In genomic region chr21:41712730-41713129, GRCh38 we compare ENCODE assay signal across 1 cellular context.
A peak's percentile ranks its signal among the peaks of the same experiment; 100 is the strongest.
TF ChIP-seq lines count a peak whose summit lies in the region.

No MANE protein-coding gene starts in this region.

TF ChIP-seq in HepG2, 621 proteins besides CTCF, POLR2A, EP300 and RAD21 (continued from another document and continues in another):
- TF ChIP-seq DMTF1 (CRISPR knock-in tag; IDR thresholded peaks at IDR 0.05), result no peak
- no peak for TF ChIP-seq PCBP2 (optimal IDR thresholded peaks at IDR 0.05; ENCODE audit: low read depth, low read length, poor library complexity, severe bottlenecking)
- no peak for TF ChIP-seq ZNF496 (CRISPR knock-in tag; IDR thresholded peaks at IDR 0.05; ENCODE audit: insufficient replicate concordance)
- TF ChIP-seq NFYB (CRISPR knock-in tag; IDR thresholded peaks at IDR 0.05), result no peak
- TF ChIP-seq ATF7 (IDR thresholded peaks at IDR 0.05), result no peak
- TF ChIP-seq ATF7 (CRISPR knock-in tag; IDR thresholded peaks at IDR 0.05), result no peak
- peak; percentile 35; the same call in 1 of the 2 replicates for TF ChIP-seq CREM (IDR thresholded peaks at IDR 0.05)
- TF ChIP-seq CREM (CRISPR knock-in tag; IDR thresholded peaks at IDR 0.05), result no peak
- TF ChIP-seq MED13 (CRISPR knock-in tag; IDR thresholded peaks at IDR 0.05), result no peak
- no peak for TF ChIP-seq MAZ (IDR thresholded peaks at IDR 0.05; ENCODE audit: borderline replicate concordance, low read depth, low read length)
- TF ChIP-seq MAZ (CRISPR knock-in tag; IDR thresholded peaks at IDR 0.05; ENCODE audit: low read depth), result no peak
- no peak for TF ChIP-seq ZMAT3 (CRISPR knock-in tag; conservative IDR thresholded peaks at IDR 0.05)
- no peak for TF ChIP-seq XRCC5 (optimal IDR thresholded peaks at IDR 0.05; ENCODE audit: low read length)
- TF ChIP-seq DPF2 (CRISPR knock-in tag; IDR thresholded peaks at IDR 0.05; ENCODE audit: borderline replicate concordance, low read depth), result peak; percentile 48; the same call in 1 of the 2 replicates
- TF ChIP-seq HES4 (CRISPR knock-in tag; IDR thresholded peaks at IDR 0.05; ENCODE audit: borderline replicate concordance), result no peak
- TF ChIP-seq ZNF160 (CRISPR knock-in tag; IDR thresholded peaks at IDR 0.05), result no peak
- no peak for TF ChIP-seq GZF1 (CRISPR knock-in tag; IDR thresholded peaks at IDR 0.05)
- TF ChIP-seq ZNF468 (CRISPR knock-in tag; IDR thresholded peaks at IDR 0.05), result no peak
- no peak for TF ChIP-seq ZNF557 (CRISPR knock-in tag; IDR thresholded peaks at IDR 0.05)
- TF ChIP-seq ETS1 (CRISPR knock-in tag; IDR thresholded peaks at IDR 0.05), result no peak
- peak; percentile 79 for TF ChIP-seq MED1 (CRISPR knock-in tag; IDR thresholded peaks at IDR 0.05)
- TF ChIP-seq SMC3 (IDR thresholded peaks at IDR 0.05; ENCODE audit: low read length), result peak; percentile 11; the same call in 1 of the 2 replicates
- TF ChIP-seq ZKSCAN1 (IDR thresholded peaks at IDR 0.05; ENCODE audit: low read length), result no peak
- peak; percentile 52; the same call in 1 of the 2 replicates for TF ChIP-seq SKIL (CRISPR knock-in tag; IDR thresholded peaks at IDR 0.05; ENCODE audit: borderline replicate concordance)
- no peak for TF ChIP-seq MLXIP (CRISPR knock-in tag; IDR thresholded peaks at IDR 0.05; ENCODE audit: borderline replicate concordance)
- TF ChIP-seq PRMT3 (CRISPR knock-in tag; IDR thresholded peaks at IDR 0.05; ENCODE audit: borderline replicate concordance, low read depth), result no peak
- peak; percentile 25; the same call in 1 of the 2 replicates for TF ChIP-seq PITX1 (CRISPR knock-in tag; IDR thresholded peaks at IDR 0.05)
- TF ChIP-seq ELF1 (CRISPR knock-in tag; IDR thresholded peaks at IDR 0.05), result no peak
- TF ChIP-seq PPARG (CRISPR knock-in tag; conservative IDR thresholded peaks at IDR 0.05), result no peak
- no peak for TF ChIP-seq MXD4 (CRISPR knock-in tag; IDR thresholded peaks at IDR 0.05)
- TF ChIP-seq MAFK (conservative IDR thresholded peaks at IDR 0.05 in 1 of 2, IDR thresholded peaks at IDR 0.05 in 1 of 2; ENCODE audit: low read length in 2 of 2), result no peak
- TF ChIP-seq ZNF512 (CRISPR knock-in tag; IDR thresholded peaks at IDR 0.05), result no peak
- TF ChIP-seq NFE2 (CRISPR knock-in tag; IDR thresholded peaks at IDR 0.05), result no peak
- 0 out of 2 replicates have a peak, but pooled peaks have one; percentile 38 for TF ChIP-seq KAT7 (CRISPR knock-in tag; IDR thresholded peaks at IDR 0.05; ENCODE audit: borderline replicate concordance)
- TF ChIP-seq ZNF800 (CRISPR knock-in tag; IDR thresholded peaks at IDR 0.05), result no peak
- no peak for TF ChIP-seq STAG1 (CRISPR knock-in tag; IDR thresholded peaks at IDR 0.05)
- TF ChIP-seq ZZZ3 (CRISPR knock-in tag; IDR thresholded peaks at IDR 0.05; ENCODE audit: borderline replicate concordance), result no peak
- TF ChIP-seq ARID2 (CRISPR knock-in tag; IDR thresholded peaks at IDR 0.05; ENCODE audit: borderline replicate concordance), result no peak
- no peak for TF ChIP-seq LBX2 (CRISPR knock-in tag; IDR thresholded peaks at IDR 0.05; ENCODE audit: borderline replicate concordance)
- TF ChIP-seq ZNF101 (CRISPR knock-in tag; IDR thresholded peaks at IDR 0.05; ENCODE audit: borderline replicate concordance, low read depth), result no peak
- no peak for TF ChIP-seq EHMT2 (IDR thresholded peaks at IDR 0.05; ENCODE audit: borderline replicate concordance, low read depth, low read length)
- TF ChIP-seq ZBTB7B (CRISPR knock-in tag; IDR thresholded peaks at IDR 0.05), result no peak
- TF ChIP-seq ZNF878 (CRISPR knock-in tag; IDR thresholded peaks at IDR 0.05), result no peak
- no peak for TF ChIP-seq BATF2 (CRISPR knock-in tag; IDR thresholded peaks at IDR 0.05)
- no peak for TF ChIP-seq AKAP8 (CRISPR knock-in tag; IDR thresholded peaks at IDR 0.05)
- TF ChIP-seq ZNF646 (CRISPR knock-in tag; IDR thresholded peaks at IDR 0.05), result no peak
- TF ChIP-seq PAF1 (CRISPR knock-in tag; IDR thresholded peaks at IDR 0.05), result no peak
